Comparison of ENCODE assay signal across 8 cellular contexts in genomic region chr3:46812237-46812791, GRCh38. TPM values are rescaled to one million over a fixed set of nuclear protein-coding genes. Genes with fewer than 3 reads are reported as not detected.
DNase-seq lines count a peak whose midpoint lies in the region; ATAC-seq and TF ChIP-seq lines count a peak whose summit lies in the region.

No MANE protein-coding gene starts in this region.

- 19 to 21% (median 21%) methylated on average over 28 to 46 of the region's 46 CpGs for WGBS in psoas muscle, 3 donors
- WGBS in upper lobe of left lung, 2 donors: 3 to 27% methylated on average over 14 to 35 of the region's 46 CpGs

- TF ChIP-seq POLR2A in upper lobe of left lung (IDR thresholded peaks at IDR 0.05): no peak

- intact Hi-C loops in psoas muscle (cut with DNase I): no loop called here

- peak overlapping the region; percentile 41 for H3K27ac ChIP-seq in psoas muscle
- H3K27ac ChIP-seq in upper lobe of left lung: peak overlapping the region in 1 of 4 donors; percentile 44

- TF ChIP-seq CTCF in psoas muscle (IDR thresholded peaks at IDR 0.05) (no peak), upper lobe of left lung (IDR thresholded peaks at IDR 0.05) (no peak)

- peak; percentile 83 for DNase-seq in ELF-1 (ENCODE audit: low read depth, low spot score)
- peak; percentile 72 for DNase-seq in NCI-H82 (lab: John Stamatoyannopoulos, UW)
- DNase-seq in activated effector memory CD4-positive, alpha-beta T cell treated with anti-CD3 and anti-CD28 coated beads, Interleukin-2, amount 50 U/mL, for 16 hours: peak; percentile 89
- peak; percentile 78 for DNase-seq in germinal center (ENCODE audit: low spot score)
- peak; percentile 80 to 81 for DNase-seq in psoas muscle
- peak; percentile 80 to 96 for DNase-seq in upper lobe of left lung
- no peak for DNase-seq in SKM-1 treated with dmso at 0.1 percent for 144 hours (lab: John Stamatoyannopoulos, UW; ENCODE audit: unreplicated experiment)

- no peaks in the 10 kb centered on the region for H3K27me3 ChIP-seq in psoas muscle (ENCODE audit: insufficient read depth in 3 of 3, low read length in 2 of 3)
- H3K27me3 ChIP-seq in upper lobe of left lung: no peaks in the 10 kb centered on the region

- H3K4me1 ChIP-seq in psoas muscle: no peaks in the 10 kb centered on the region
- H3K4me1 ChIP-seq in upper lobe of left lung: peaks cover 10 to 21% (median 12%) of the 10 kb centered on the region in 4 donors

- H3K36me3 ChIP-seq in psoas muscle (ENCODE audit: insufficient read depth in 1 of 2, low read depth in 1 of 2): peaks cover 0 to 4% of the 10 kb centered on the region in 2 donors
- no peaks in the 10 kb centered on the region for H3K36me3 ChIP-seq in upper lobe of left lung

- H3K4me3 ChIP-seq in psoas muscle (peak overlapping the region; percentile 58), upper lobe of left lung (peak overlapping the region in 3 of 4 donors; percentile 40 to 49 (median 43))

- ATAC-seq in psoas muscle (peak; percentile 79 to 90 (median 88)), upper lobe of left lung (ENCODE audit: low FRiP score in 2 of 2) (peak; percentile 88 to 97), HG03439 (IDR thresholded peaks at IDR 0.05; ENCODE audit: unreplicated experiment) (no peak)

- TF ChIP-seq EP300 in upper lobe of left lung (IDR thresholded peaks at IDR 0.05): no peak

- H3K9me3 ChIP-seq in psoas muscle (no peaks in the 10 kb centered on the region), upper lobe of left lung (no peaks in the 10 kb centered on the region)

RNA-seq across cellular contexts. Expression of gene MYL3, which starts 50.9 kb away (rescaled TPM):
- total RNA-seq in psoas muscle (1,000 to 10,000 TPM in 2 of 4 donors, 100 to 1,000 TPM in 2; 395 to 2,071 (median 1,091) TPM), upper lobe of left lung (1 to 10 TPM; 1.2 to 6.3 (median 2.6) TPM)
- 1,000 to 10,000 TPM in 2 of 3 donors, 100 to 1,000 TPM in 1; 555 to 3,091 (median 2,834) TPM for polyA plus RNA-seq in psoas muscle

Comparison
In these comparisons a context has a peak if more than half of its experiments do, and no peak if none do; other contexts are left out.
1. RNA of gene MYL3, which starts 50.9 kb away (total RNA-seq): 395 to 2,071 TPM in psoas muscle; 1.2 to 6.3 TPM in upper lobe of left lung; every median in the first group is over 10 times any median in the second.